Comparison of ENCODE assay signal across 27 cellular contexts in the genomic region with DNA sequence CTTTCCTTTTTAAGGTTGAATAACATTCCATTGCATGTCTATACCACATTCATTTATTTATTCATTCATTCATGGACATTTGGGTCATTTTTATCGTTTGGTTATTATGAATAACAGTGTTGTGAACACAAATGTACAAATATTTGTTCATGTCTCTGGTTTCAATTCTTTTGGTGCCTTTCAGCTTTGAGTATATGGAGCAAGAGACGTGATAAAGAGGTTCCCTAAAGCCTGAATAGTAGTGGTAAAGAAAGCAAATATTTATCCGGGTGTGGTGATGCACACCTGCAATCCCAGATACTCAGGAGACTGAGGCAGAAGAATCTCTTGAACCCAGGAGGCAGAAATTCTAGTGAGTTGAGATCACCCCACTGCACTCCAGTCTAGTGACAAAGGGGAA. TPM values are rescaled to one million over a fixed set of nuclear protein-coding genes. Genes with fewer than 3 reads are reported as not detected.
DNase-seq lines count a peak whose midpoint lies in the region; ATAC-seq, FAIRE-seq and TF ChIP-seq lines count a peak whose summit lies in the region.
"Had no signal": no experiment of that assay in that cellular context is flagged by ENCODE, and none has a peak within 500 bp of the region (broad histone marks: within the 10 kb centered on the region; RNA-seq: fewer than 3 reads in every experiment).

No MANE protein-coding gene starts in this region.

- no peak overlapping the region for H3K4me3 Mint-ChIP-seq in activated T-cell treated with anti-CD3 and anti-CD28 coated beads, Interleukin-2, amount 50 U/mL, for 4 hours
- H3K4me3 Mint-ChIP-seq: CD4-positive, CD25-positive, alpha-beta regulatory T cell; H9; IgD-negative memory B cell had no signal

- H3K9me3 ChIP-seq in SK-N-SH (no peaks in the 10 kb centered on the region), OCI-LY7 (ENCODE audit: low read length) (no peaks in the 10 kb centered on the region), neuronal stem cell (replicated peaks in 1 of 2; ENCODE audit: control insufficient read depth in 2 of 2, insufficient read depth in 1 of 2, low read depth in 1 of 2, low read length in 2 of 2) (no peaks in the 10 kb centered on the region), HepG2 (ENCODE audit: low read length) (no peaks in the 10 kb centered on the region)
- H3K9me3 ChIP-seq: BLaER1 had no signal

- H3K4me2 ChIP-seq in SK-N-SH, result no peak overlapping the region
- H3K4me2 ChIP-seq in OCI-LY7 (ENCODE audit: low read length), result no peak overlapping the region
- H3K4me2 ChIP-seq in neuronal stem cell (ENCODE audit: insufficient read depth, low read length, poor library complexity, severe bottlenecking), result no peak overlapping the region
- H3K4me2 ChIP-seq in HepG2 (ENCODE audit: low read depth, low read length), result no peak overlapping the region
- H3K4me2 ChIP-seq: BLaER1 had no signal

- intact Hi-C loops in OCI-LY7 (cut with micrococcal nuclease; ENCODE audit: unreplicated experiment), result no loop called here
- intact Hi-C loops in HepG2 (cut with micrococcal nuclease; ENCODE audit: unreplicated experiment), result no loop called here

- no peak overlapping the region for H3K4me3 ChIP-seq in SK-N-SH (ENCODE audit: low read depth in 2 of 2, low read length in 1 of 2)
- no peak overlapping the region for H3K4me3 ChIP-seq in OCI-LY7 (ENCODE audit: low read depth, low read length, poor library complexity, severe bottlenecking)
- no peak overlapping the region for H3K4me3 ChIP-seq in neuronal stem cell (ENCODE audit: low read length in 2 of 2)
- no peak overlapping the region for H3K4me3 ChIP-seq in HepG2 (replicated peaks in 1 of 3; ENCODE audit: insufficient read depth in 1 of 3, low read depth in 2 of 3, low read length in 3 of 3)
- H3K4me3 ChIP-seq: BLaER1, GM12878 had no signal

- in situ Hi-C loops in HepG2 (cut with HindIII; ENCODE audit: extremely low pct_ligation_motif_present, low pct_unique_long_range_greater_than_20kb), result no loop called here

- WGBS in SK-N-SH (ENCODE audit: low lambda C conversion rate), result 14% methylated on average over 3 of the region's 3 CpGs
- no CpG with 5 or more reads among the region's 3 CpGs for WGBS in neuronal stem cell (ENCODE audit: extremely low coverage in 2 of 2, insufficient read length in 2 of 2, insufficient replicate concordance in 1 of 2), 2 donors
- 0% methylated on average over 3 of the region's 3 CpGs for WGBS in HepG2 (ENCODE audit: low lambda C conversion rate)

- FAIRE-seq in HepG2 (lab: Jason Lieb, UNC), result no peak
- FAIRE-seq: GM12878, GM19239 had no signal

- CTCF ChIA-PET in SK-N-SH (lab: Yijun Ruan, JAX), result interaction anchor here (1.1 to 11.4 kb wide), 4 partner anchors 10 to 181 kb away, joined by 3 to 280 read pairs (median 92); partner anchors contain the start of gene COL9A2
- CTCF ChIA-PET in OCI-LY7 (lab: Charles Lee; ENCODE audit: unreplicated experiment), result no interaction called here
- CTCF ChIA-PET in HepG2 (lab: Yijun Ruan, JAX; ENCODE audit: low intra/inter-chr PET ratio, low total read pairs), result no interaction called here

- H3K27ac ChIP-seq in SK-N-SH (ENCODE audit: low read depth in 2 of 2, low read length in 1 of 2), result no peak overlapping the region
- H3K27ac ChIP-seq in OCI-LY7 (ENCODE audit: low read depth, low read length, poor library complexity, severe bottlenecking), result no peak overlapping the region
- no peak overlapping the region for H3K27ac ChIP-seq in neuronal stem cell (replicated peaks; ENCODE audit: low read length)
- no peak overlapping the region for H3K27ac ChIP-seq in HepG2 (ENCODE audit: extremely low read length, insufficient read depth, low read length)
- H3K27ac ChIP-seq: BLaER1, RWPE1 had no signal

- TF ChIP-seq POLR2A in HepG2 (IDR thresholded peaks at IDR 0.05; ENCODE audit: insufficient read depth in 1 of 2, low read depth in 2 of 2, low read length in 2 of 2), result no peak

- peaks cover 14% of the 10 kb centered on the region for H3K4me1 Mint-ChIP-seq in activated T-cell treated with anti-CD3 and anti-CD28 coated beads, Interleukin-2, amount 50 U/mL, for 4 hours (ENCODE audit: low read depth)

- no peak overlapping the region for H2BK12ac ChIP-seq in neuronal stem cell (ENCODE audit: low read length)

- no peak overlapping the region for H2BK120ac ChIP-seq in neuronal stem cell (ENCODE audit: low read depth, low read length)

- no peak overlapping the region for H2BK5ac ChIP-seq in neuronal stem cell (ENCODE audit: low read length)

- H2AK5ac ChIP-seq in neuronal stem cell (ENCODE audit: low read depth, low read length), result no peak overlapping the region

- H3K18ac ChIP-seq in neuronal stem cell (ENCODE audit: low read length), result no peak overlapping the region

- no peaks in the 10 kb centered on the region for H3F3A ChIP-seq in SK-N-SH (replicated peaks; ENCODE audit: insufficient read depth)

- H3K9me2 ChIP-seq in SK-N-SH, result no peaks in the 10 kb centered on the region
- no peaks in the 10 kb centered on the region for H3K9me2 ChIP-seq in OCI-LY7 (ENCODE audit: insufficient read depth, low read length)

- no peaks in the 10 kb centered on the region for H3K36me3 Mint-ChIP-seq in activated T-cell treated with anti-CD3 and anti-CD28 coated beads, Interleukin-2, amount 50 U/mL, for 4 hours (ENCODE audit: insufficient read depth)
- H3K36me3 Mint-ChIP-seq: CD4-positive, CD25-positive, alpha-beta regulatory T cell; IgD-negative memory B cell had no signal

- no peak overlapping the region for H3K4ac ChIP-seq in neuronal stem cell (ENCODE audit: low read length)

- DNase-seq in SK-N-SH (no peak), NCI-H2029 treated with DMSO at 0.1 percent for 48 hours (lab: John Stamatoyannopoulos, UW) (peak; percentile 99), OCI-LY7 (ENCODE audit: low spot score) (no peak), neuronal stem cell (ENCODE audit: low spot score) (no peak), HepG2 (ENCODE audit: low spot score) (no peak)
- DNase-seq in activated T-cell treated with anti-CD3 and anti-CD28 coated beads, Interleukin-2, amount 50 U/mL, for 4 hours, result no peak
- DNase-seq: 8988T; CD4-positive, CD25-positive, alpha-beta regulatory T cell; DMS79; EL; GDM1; H9; NCI-H1105; NCI-H1436 treated with DMSO at 0.1 percent for 48 hours; NCI-H187 treated with DMSO at 0.1 percent for 48 hours; NCI-H2227 treated with DMSO at 0.1 percent for 48 hours; NCI-H69; SHP77; T-helper 2 cell had no signal

- H3K4me1 ChIP-seq in SK-N-SH (ENCODE audit: control insufficient read depth in 1 of 2, insufficient read depth in 2 of 2, low read depth in 1 of 2, low read length in 1 of 2) (peaks cover 2 to 4% of the 10 kb centered on the region in 2 experiments; a peak in 2 of 4 replicates), OCI-LY7 (ENCODE audit: insufficient read depth, low read length, poor library complexity, severe bottlenecking) (peaks cover 48% of the 10 kb centered on the region), neuronal stem cell (ENCODE audit: control insufficient read depth in 2 of 2, insufficient read depth in 1 of 2, low read depth in 1 of 2, low read length in 2 of 2) (peaks cover 0 to 4% of the 10 kb centered on the region in 2 donors), HepG2 (ENCODE audit: insufficient read depth, low read length) (peaks cover 8% of the 10 kb centered on the region)

- no peak overlapping the region for H2BK15ac ChIP-seq in neuronal stem cell (ENCODE audit: low read length)

- H2AFZ ChIP-seq in SK-N-SH (ENCODE audit: low read depth) (peak overlapping the region; percentile 9; the same call in 1 of the 2 replicates), OCI-LY7 (ENCODE audit: low read length) (peak overlapping the region; percentile 68), neuronal stem cell (ENCODE audit: low read length) (peak overlapping the region; percentile 62), HepG2 (ENCODE audit: low read length) (no peak overlapping the region)

- TF ChIP-seq CTCF in SK-N-SH (IDR thresholded peaks at IDR 0.05), result no peak
- TF ChIP-seq CTCF in OCI-LY7 (conservative IDR thresholded peaks at IDR 0.05; ENCODE audit: low read length), result no peak
- TF ChIP-seq CTCF in HepG2 (CRISPR knock-in tag; IDR thresholded peaks at IDR 0.05), result no peak

- BruUV-seq in OCI-LY7 (replicated peaks; lab: Mats Ljungman, UMichigan), result no TSS peak
- no TSS peak for BruUV-seq in HepG2 (replicated peaks; lab: Mats Ljungman, UMichigan)

- POLR2A ChIA-PET in SK-N-SH (lab: Yijun Ruan, JAX), result no interaction called here
- POLR2A ChIA-PET in OCI-LY7 (lab: Charles Lee), result interaction anchor here (0.6 to 0.7 kb wide), 2 partner anchors 216 to 1172 kb away, joined by 3 read pairs; no protein-coding TSS in a partner anchor
- POLR2A ChIA-PET in HepG2 (lab: Yijun Ruan, JAX), result interaction anchor here (0.7 kb wide), 1 partner anchor 159 kb away, joined by 4 read pairs; no protein-coding TSS in a partner anchor

- no peak for TF ChIP-seq RAD21 in SK-N-SH (IDR thresholded peaks at IDR 0.05; ENCODE audit: low read length)
- TF ChIP-seq RAD21 in HepG2 (CRISPR knock-in tag; IDR thresholded peaks at IDR 0.05), result no peak

- H3K9me3 Mint-ChIP-seq in activated T-cell treated with anti-CD3 and anti-CD28 coated beads, Interleukin-2, amount 50 U/mL, for 4 hours, result no peaks in the 10 kb centered on the region
- H3K9me3 Mint-ChIP-seq: CD4-positive, CD25-positive, alpha-beta regulatory T cell; H9; IgD-negative memory B cell had no signal

- H4K8ac ChIP-seq in neuronal stem cell (ENCODE audit: low read depth, low read length), result no peak overlapping the region

- H3K27me3 ChIP-seq in SK-N-SH (ENCODE audit: insufficient read depth) (no peaks in the 10 kb centered on the region), neuronal stem cell (ENCODE audit: control insufficient read depth in 3 of 3, insufficient read depth in 3 of 3, low read depth in 1 of 3, low read length in 3 of 3) (no peaks in the 10 kb centered on the region), HepG2 (ENCODE audit: control insufficient read depth in 1 of 2, insufficient read depth in 2 of 2, low read length in 2 of 2) (peaks cover 0 to 4% of the 10 kb centered on the region in 2 experiments; a peak in 1 of 5 replicates)
- H3K27me3 ChIP-seq: BLaER1 had no signal

- no peak overlapping the region for H4K91ac ChIP-seq in neuronal stem cell (ENCODE audit: low read depth, low read length, poor library complexity)

- no peak overlapping the region for H3K23ac ChIP-seq in neuronal stem cell (ENCODE audit: low read depth, low read length, poor library complexity)

- no peaks in the 10 kb centered on the region for H4K20me1 ChIP-seq in SK-N-SH (ENCODE audit: insufficient read depth)
- H4K20me1 ChIP-seq in OCI-LY7 (ENCODE audit: insufficient read depth, low read length), result no peaks in the 10 kb centered on the region
- no peaks in the 10 kb centered on the region for H4K20me1 ChIP-seq in HepG2 (ENCODE audit: insufficient read depth, low read length)
- H4K20me1 ChIP-seq: BLaER1 had no signal

- H3K36me3 ChIP-seq in SK-N-SH (replicated peaks in 1 of 2; ENCODE audit: control insufficient read depth in 1 of 2, insufficient read depth in 2 of 2, low read length in 1 of 2) (no peaks in the 10 kb centered on the region), OCI-LY7 (ENCODE audit: insufficient read depth, low read length) (no peaks in the 10 kb centered on the region), neuronal stem cell (replicated peaks in 1 of 2; ENCODE audit: control insufficient read depth in 2 of 2, insufficient read depth in 2 of 2, low read length in 2 of 2) (no peaks in the 10 kb centered on the region), HepG2 (replicated peaks in 1 of 2; ENCODE audit: control insufficient read depth in 1 of 2, insufficient read depth in 2 of 2, low read length in 2 of 2) (no peaks in the 10 kb centered on the region)
- H3K36me3 ChIP-seq: BLaER1 had no signal

- no peaks in the 10 kb centered on the region for H3K27me3 Mint-ChIP-seq in activated T-cell treated with anti-CD3 and anti-CD28 coated beads, Interleukin-2, amount 50 U/mL, for 4 hours (ENCODE audit: low read depth)
- H3K27me3 Mint-ChIP-seq: IgD-negative memory B cell had no signal

- ATAC-seq in SK-N-SH treated with all-trans-retinoic acid at 6 μM for 48 hours, result no peak
- ATAC-seq in HepG2, result no peak
- ATAC-seq in HG02973 (IDR thresholded peaks at IDR 0.05; ENCODE audit: unreplicated experiment), result no peak
- ATAC-seq in activated T-cell treated with anti-CD3 and anti-CD28 coated beads, Interleukin-2, amount 50 U/mL, for 4 hours, result no peak
- ATAC-seq: GM12878, Panc1 had no signal

- no peaks in the 10 kb centered on the region; the same call in 1 of the 2 replicates for H3K79me2 ChIP-seq in SK-N-SH (ENCODE audit: insufficient read depth)
- H3K79me2 ChIP-seq in OCI-LY7 (ENCODE audit: insufficient read depth, low read depth, low read length), result no peaks in the 10 kb centered on the region
- H3K79me2 ChIP-seq in HepG2 (ENCODE audit: insufficient read depth, low read length), result peaks cover 2% of the 10 kb centered on the region

- H3K14ac ChIP-seq in neuronal stem cell (ENCODE audit: low read length), result no peak overlapping the region

- H3K9ac ChIP-seq in SK-N-SH (no peak overlapping the region), neuronal stem cell (ENCODE audit: low read depth, low read length, poor library complexity) (no peak overlapping the region), HepG2 (ENCODE audit: insufficient read depth, low read depth, low read length) (no peak overlapping the region)
- H3K9ac ChIP-seq: BLaER1 had no signal

- TF ChIP-seq EP300 in SK-N-SH (IDR thresholded peaks at IDR 0.05; ENCODE audit: borderline replicate concordance in 1 of 2, low read depth in 1 of 2, low read length in 1 of 2) (no peak), HepG2 (IDR thresholded peaks at IDR 0.05; ENCODE audit: low read depth in 2 of 2, low read length in 2 of 2) (no peak), HepG2 (CRISPR knock-in tag; IDR thresholded peaks at IDR 0.05; ENCODE audit: borderline replicate concordance) (no peak)

- H3K79me1 ChIP-seq in neuronal stem cell (ENCODE audit: low read depth, low read length), result no peaks in the 10 kb centered on the region

RNA-seq across cellular contexts. Expression of gene RLF, which starts 5.3 kb away (rescaled TPM):
- polyA plus RNA-seq in SK-N-SH (2012; rRNA removed), result 2.3 and 3.0 TPM in 2 replicates
- polyA plus RNA-seq in SK-N-SH (2012; cell fraction: cytosol; rRNA removed), result 2.9 and 3.3 TPM in 2 replicates
- 3.4 and 7.3 TPM in 2 replicates for polyA plus RNA-seq in SK-N-SH (2012; cell fraction: nucleus; rRNA removed)
- total RNA-seq in OCI-LY7 (2014; rRNA removed; shearing (Covaris generic)), result 14.8 and 16.9 TPM in 2 replicates
- total RNA-seq in OCI-LY7 (2022), result 18.6 and 22.5 TPM in 2 replicates
- polyA plus RNA-seq in neuronal stem cell (2013, experiment 1 of 2), result 10.9 TPM
- 11.2 TPM for polyA plus RNA-seq in neuronal stem cell (2013, experiment 2 of 2)
- total RNA-seq in HepG2 (2016; rRNA removed; fragmentation: Illumina TruSeq; extraction: Trizol), result 15.7 and 27.2 TPM in 2 replicates
- 4.8 and 5.3 TPM in 2 replicates for total RNA-seq in HepG2 (2016; cell fraction: cytosol; rRNA removed; fragmentation: Illumina TruSeq; extraction: Trizol; ENCODE audit: low read depth)
- total RNA-seq in HepG2 (2016; cell fraction: insoluble cytoplasmic fraction; rRNA removed; fragmentation: Illumina TruSeq; extraction: Trizol), result 15.7 and 25.8 TPM in 2 replicates
- 5.3 and 6.4 TPM in 2 replicates for total RNA-seq in HepG2 (2016; cell fraction: membrane; rRNA removed; fragmentation: Illumina TruSeq; extraction: Trizol)
- total RNA-seq in HepG2 (2016; cell fraction: nucleus; rRNA removed; fragmentation: Illumina TruSeq; extraction: Trizol), result 18.0 and 19.4 TPM in 2 replicates
- polyA plus RNA-seq in HepG2 (2011; rRNA removed), result 7.0 and 9.0 TPM in 2 replicates
- polyA plus RNA-seq in HepG2 (2011; cell fraction: cytosol; rRNA removed), result 3.0 and 5.4 TPM in 2 replicates
- 6.5 and 6.6 TPM in 2 replicates for polyA plus RNA-seq in HepG2 (2011; cell fraction: nucleus; rRNA removed)
- 10.2 and 11.1 TPM in 2 replicates for polyA plus RNA-seq in HepG2 (2012)
- 0.23 TPM in 2 replicates for polyA plus RNA-seq in HepG2 (2016; cell fraction: cytosol; fragmentation: Illumina TruSeq; extraction: Trizol; ENCODE audit: low read depth)
- polyA plus RNA-seq in HepG2 (2016; cell fraction: insoluble cytoplasmic fraction; fragmentation: Illumina TruSeq; extraction: Trizol; ENCODE audit: low read depth), result 9.7 and 9.9 TPM in 2 replicates
- 0.85 and 0.98 TPM in 2 replicates for polyA plus RNA-seq in HepG2 (2016; cell fraction: membrane; fragmentation: Illumina TruSeq; extraction: Trizol; ENCODE audit: low read depth)
- 14.6 TPM in 2 replicates for polyA plus RNA-seq in HepG2 (2016; cell fraction: nucleus; fragmentation: Illumina TruSeq; extraction: Trizol; ENCODE audit: insufficient read depth, low read depth)
- 5.4 and 7.5 TPM in 2 replicates for polyA minus RNA-seq in HepG2 (2011; rRNA and poly(A)+ RNA removed; ENCODE audit: low replicate concordance)
- polyA minus RNA-seq in HepG2 (2011; cell fraction: cytosol; rRNA and poly(A)+ RNA removed), result 16.5 and 19.7 TPM in 2 replicates
- 32.4 and 33.8 TPM in 2 replicates for polyA minus RNA-seq in HepG2 (2011; cell fraction: nucleus; rRNA and poly(A)+ RNA removed)
- total RNA-seq in activated T-cell treated with anti-CD3 and anti-CD28 coated beads, Interleukin-2, amount 50 U/mL, for 4 hours, result 10 to 100 TPM in 2 of 3 donors, 1 to 10 TPM in 1; 9.0 to 12.3 (median 11.0) TPM

RNA-seq across cellular contexts. Expression of gene PPT1, which starts 58.9 kb away (rescaled TPM):
- 26.0 and 37.6 TPM in 2 replicates for polyA plus RNA-seq in SK-N-SH (2012; rRNA removed)
- 37.4 and 38.5 TPM in 2 replicates for polyA plus RNA-seq in SK-N-SH (2012; cell fraction: cytosol; rRNA removed)
- polyA plus RNA-seq in SK-N-SH (2012; cell fraction: nucleus; rRNA removed), result 11.1 and 21.7 TPM in 2 replicates
- total RNA-seq in OCI-LY7 (2014; rRNA removed; shearing (Covaris generic)), result 49.7 and 55.9 TPM in 2 replicates
- total RNA-seq in OCI-LY7 (2022), result 66.5 and 75.4 TPM in 2 replicates
- polyA plus RNA-seq in neuronal stem cell (2013, experiment 1 of 2), result 111 TPM
- polyA plus RNA-seq in neuronal stem cell (2013, experiment 2 of 2), result 109 TPM
- total RNA-seq in HepG2 (2016; rRNA removed; fragmentation: Illumina TruSeq; extraction: Trizol), result 79.5 and 129 TPM in 2 replicates
- total RNA-seq in HepG2 (2016; cell fraction: cytosol; rRNA removed; fragmentation: Illumina TruSeq; extraction: Trizol; ENCODE audit: low read depth), result 9.2 and 11.5 TPM in 2 replicates
- total RNA-seq in HepG2 (2016; cell fraction: insoluble cytoplasmic fraction; rRNA removed; fragmentation: Illumina TruSeq; extraction: Trizol), result 76.9 and 130 TPM in 2 replicates
- total RNA-seq in HepG2 (2016; cell fraction: membrane; rRNA removed; fragmentation: Illumina TruSeq; extraction: Trizol), result 47.3 and 53.7 TPM in 2 replicates
- total RNA-seq in HepG2 (2016; cell fraction: nucleus; rRNA removed; fragmentation: Illumina TruSeq; extraction: Trizol), result 127 and 140 TPM in 2 replicates
- 113 and 129 TPM in 2 replicates for polyA plus RNA-seq in HepG2 (2011; rRNA removed)
- 81.0 and 93.7 TPM in 2 replicates for polyA plus RNA-seq in HepG2 (2011; cell fraction: cytosol; rRNA removed)
- 24.9 and 26.4 TPM in 2 replicates for polyA plus RNA-seq in HepG2 (2011; cell fraction: nucleus; rRNA removed)
- polyA plus RNA-seq in HepG2 (2012), result 106 and 123 TPM in 2 replicates
- 17.3 and 18.8 TPM in 2 replicates for polyA plus RNA-seq in HepG2 (2016; cell fraction: cytosol; fragmentation: Illumina TruSeq; extraction: Trizol; ENCODE audit: low read depth)
- polyA plus RNA-seq in HepG2 (2016; cell fraction: insoluble cytoplasmic fraction; fragmentation: Illumina TruSeq; extraction: Trizol; ENCODE audit: low read depth), result 101 TPM in 2 replicates
- polyA plus RNA-seq in HepG2 (2016; cell fraction: membrane; fragmentation: Illumina TruSeq; extraction: Trizol; ENCODE audit: low read depth), result 41.9 and 44.4 TPM in 2 replicates
- polyA plus RNA-seq in HepG2 (2016; cell fraction: nucleus; fragmentation: Illumina TruSeq; extraction: Trizol; ENCODE audit: insufficient read depth, low read depth), result 202 and 210 TPM in 2 replicates
- 107 and 205 TPM in 2 replicates for polyA minus RNA-seq in HepG2 (2011; rRNA and poly(A)+ RNA removed; ENCODE audit: low replicate concordance)
- polyA minus RNA-seq in HepG2 (2011; cell fraction: cytosol; rRNA and poly(A)+ RNA removed), result 54.3 and 56.6 TPM in 2 replicates
- polyA minus RNA-seq in HepG2 (2011; cell fraction: nucleus; rRNA and poly(A)+ RNA removed), result 25.0 and 25.7 TPM in 2 replicates
- 100 to 1,000 TPM in 2 of 3 donors, 10 to 100 TPM in 1; 96.8 to 118 (median 109) TPM for total RNA-seq in activated T-cell treated with anti-CD3 and anti-CD28 coated beads, Interleukin-2, amount 50 U/mL, for 4 hours
